In genomic region chr18:29087616-29088246, GRCh38 we compare ENCODE assay signal across 19 cellular contexts.
DNase-seq lines count a peak whose midpoint lies in the region; ATAC-seq and TF ChIP-seq lines count a peak whose summit lies in the region.
"Had no signal": no experiment of that assay in that cellular context is flagged by ENCODE, and none has a peak within 500 bp of the region (broad histone marks: within the 10 kb centered on the region; RNA-seq: fewer than 3 reads in every experiment).

No MANE protein-coding gene starts in this region.

- CTCF ChIA-PET in SK-N-SH (lab: Yijun Ruan, JAX): no interaction called here

- POLR2A ChIA-PET in SK-N-SH (lab: Yijun Ruan, JAX): no interaction called here

- H3K27ac Mint-ChIP-seq in natural killer cell: peak overlapping the region; percentile 9 to 12

- no peak overlapping the region for H3K4me2 ChIP-seq in SK-N-SH
- H3K4me2 ChIP-seq: KMS-11 had no signal

- H3K9me2 ChIP-seq in SK-N-SH: no peaks in the 10 kb centered on the region

- peaks cover 0 to 8% of the 10 kb centered on the region in 2 donors for H3K27me3 Mint-ChIP-seq in natural killer cell (ENCODE audit: low read depth in 2 of 2)

- peak; percentile 66 to 95 (median 82) for ATAC-seq in natural killer cell
- ATAC-seq in GM21786 (IDR thresholded peaks at IDR 0.05; ENCODE audit: unreplicated experiment): no peak

- in situ Hi-C loops in astrocyte of the cerebellum (cut with HindIII; ENCODE audit: low sequenced_read_pairs): no loop called here

- H3K36me3 Mint-ChIP-seq in natural killer cell: peaks cover 5% of the 10 kb centered on the region

- H3K4me3 Mint-ChIP-seq in natural killer cell: peak overlapping the region; percentile 35

- WGBS in SK-N-SH (ENCODE audit: low lambda C conversion rate): 85% methylated on average over 3 of the region's 3 CpGs

- H3K27ac ChIP-seq in SK-N-SH (ENCODE audit: low read depth in 2 of 2, low read length in 1 of 2): no peak overlapping the region
- H3K27ac ChIP-seq: HL-60, KMS-11, Peyer's patch had no signal

- TF ChIP-seq CTCF in AG10803 (conservative IDR thresholded peaks at IDR 0.05; ENCODE audit: low read length): no peak
- no peak for TF ChIP-seq CTCF in astrocyte of the cerebellum (IDR thresholded peaks at IDR 0.05; ENCODE audit: low read depth, low read length, missing control alignments)
- TF ChIP-seq CTCF in natural killer cell (IDR thresholded peaks at IDR 0.05): no peak
- TF ChIP-seq CTCF in SK-N-SH (IDR thresholded peaks at IDR 0.05): no peak

- H3K9me3 ChIP-seq in SK-N-SH: no peaks in the 10 kb centered on the region
- H3K9me3 ChIP-seq: Peyer's patch had no signal

- no peaks in the 10 kb centered on the region for H3K4me1 ChIP-seq in SK-N-SH (ENCODE audit: control insufficient read depth in 1 of 2, insufficient read depth in 2 of 2, low read depth in 1 of 2, low read length in 1 of 2)
- H3K4me1 ChIP-seq: Peyer's patch had no signal

- no peaks in the 10 kb centered on the region for H3K27me3 ChIP-seq in SK-N-SH (ENCODE audit: insufficient read depth)
- H3K27me3 ChIP-seq: Peyer's patch had no signal

- H4K20me1 ChIP-seq in SK-N-SH (ENCODE audit: insufficient read depth): no peaks in the 10 kb centered on the region

- no peaks in the 10 kb centered on the region for H3F3A ChIP-seq in SK-N-SH (replicated peaks; ENCODE audit: insufficient read depth)

- TF ChIP-seq EP300 in SK-N-SH (IDR thresholded peaks at IDR 0.05; ENCODE audit: borderline replicate concordance in 1 of 2, low read depth in 1 of 2, low read length in 1 of 2): no peak

- H3K9me3 Mint-ChIP-seq in natural killer cell: no peaks in the 10 kb centered on the region

- no peak for TF ChIP-seq RAD21 in SK-N-SH (IDR thresholded peaks at IDR 0.05; ENCODE audit: low read length)

- H2AFZ ChIP-seq in SK-N-SH (ENCODE audit: low read depth): no peak overlapping the region

- intact Hi-C loops in natural killer cell (cut with micrococcal nuclease): no loop called here

- H3K9ac ChIP-seq in SK-N-SH: no peak overlapping the region
- H3K9ac ChIP-seq: KMS-11 had no signal

- DNase-seq in AG10803 (ENCODE audit: low read depth) (peak; percentile 3), H4 (ENCODE audit: low spot score) (peak; percentile 3), astrocyte of the cerebellum (ENCODE audit: low read depth) (peak; percentile 48), natural killer cell (peak; percentile 23), SK-N-SH (no peak), NCI-H2029 treated with DMSO at 0.1 percent for 48 hours (lab: John Stamatoyannopoulos, UW) (no peak)
- DNase-seq: C1 segment of cervical spinal cord; DMS79; H7; NCI-H1092 treated with DMSO at 0.1 percent for 48 hours; NCI-H2081 treated with DMSO at 0.1 percent for 48 hours; NCI-H226; NCI-H526 treated with DMSO at 0.1 percent for 48 hours; NK-92 treated with Interleukin-12 subunit alpha and Interleukin-12 subunit beta, amount 100 ng/mL, for 24 hours; Peyer's patch; Right ventricle myocardium superior had no signal

- no peaks in the 10 kb centered on the region for H3K36me3 ChIP-seq in SK-N-SH (replicated peaks in 1 of 2; ENCODE audit: control insufficient read depth in 1 of 2, insufficient read depth in 2 of 2, low read length in 1 of 2)
- H3K36me3 ChIP-seq: Peyer's patch had no signal

- H3K79me2 ChIP-seq in SK-N-SH (ENCODE audit: insufficient read depth): no peaks in the 10 kb centered on the region

- H3K4me3 ChIP-seq in AG10803 (ENCODE audit: low read length) (no peak overlapping the region), astrocyte of the cerebellum (ENCODE audit: low read depth, low read length) (no peak overlapping the region), SK-N-SH (ENCODE audit: low read depth in 2 of 2, low read length in 1 of 2) (no peak overlapping the region)
- H3K4me3 ChIP-seq: Peyer's patch had no signal

- peaks cover 19 to 20% of the 10 kb centered on the region in 2 donors for H3K4me1 Mint-ChIP-seq in natural killer cell

TF ChIP-seq in SK-N-SH, 30 proteins besides CTCF, POLR2A, EP300 and RAD21:
- TF ChIP-seq SMC3 (IDR thresholded peaks at IDR 0.05; ENCODE audit: low read depth, low read length) (no peak), CHD2 (IDR thresholded peaks at IDR 0.05; ENCODE audit: low read length, partially characterized antibody) (no peak), PBX3 (IDR thresholded peaks at IDR 0.05) (no peak), ELF1 (IDR thresholded peaks at IDR 0.05) (no peak), RCOR1 (IDR thresholded peaks at IDR 0.05; ENCODE audit: low read length) (no peak), ZBTB33 (IDR thresholded peaks at IDR 0.05; ENCODE audit: borderline replicate concordance, low read depth) (no peak), FOXJ3 (CRISPR knock-in tag; IDR thresholded peaks at IDR 0.05) (no peak), USF2 (IDR thresholded peaks at IDR 0.05; ENCODE audit: borderline replicate concordance, low read depth, low read length) (no peak), FOSL2 (IDR thresholded peaks at IDR 0.05; ENCODE audit: borderline replicate concordance, low read depth) (no peak), NRF1 (IDR thresholded peaks at IDR 0.05; ENCODE audit: low read depth, low read length) (no peak), USF1 (IDR thresholded peaks at IDR 0.05; ENCODE audit: borderline replicate concordance, low read depth) (no peak)

Comparison
In these comparisons a context has a peak if more than half of its experiments do, and no peak if none do; other contexts are left out.
1. DNase-seq: peak in AG10803 (single experiment), H4 (single experiment), astrocyte of the cerebellum (single experiment) and natural killer cell (single experiment); none in SK-N-SH (single experiment) and NCI-H2029 treated with DMSO at 0.1 percent for 48 hours (single experiment).